Comparison of ENCODE assay signal across 37 cellular contexts in genomic region chr2:173247156-173247555, GRCh38.
DNase-seq lines count a peak whose midpoint lies in the region; ATAC-seq, FAIRE-seq and TF ChIP-seq lines count a peak whose summit lies in the region.
"Had no signal": no experiment of that assay in that cellular context is flagged by ENCODE, and none has a peak within 500 bp of the region (broad histone marks: within the 10 kb centered on the region; RNA-seq: fewer than 3 reads in every experiment).

No MANE protein-coding gene starts in this region.

- H3K4me3 Mint-ChIP-seq in progenitor cell of endocrine pancreas (ENCODE audit: low read depth) = no peak overlapping the region
- H3K4me3 Mint-ChIP-seq: B cell; CD14-positive monocyte; CD4-positive, alpha-beta memory T cell; CD4-positive, alpha-beta T cell; CD4-positive, CD25-positive, alpha-beta regulatory T cell; CD8-positive, alpha-beta memory T cell; CD8-positive, alpha-beta T cell had no signal

- H4K5ac ChIP-seq in IMR-90 (ENCODE audit: low read depth, low read length) (no peak overlapping the region), H1 (ENCODE audit: insufficient read length, low read depth, low read length) (no peak overlapping the region)

- H3K9me1 ChIP-seq in IMR-90 (ENCODE audit: insufficient read depth, low read length) = no peaks in the 10 kb centered on the region
- no peaks in the 10 kb centered on the region for H3K9me1 ChIP-seq in K562 (ENCODE audit: control insufficient read depth, insufficient read depth, low read length)

- FAIRE-seq in HepG2 (lab: Jason Lieb, UNC) (no peak), K562 (lab: Jason Lieb, UNC) (no peak), H1 (lab: Jason Lieb, UNC) (no peak)
- FAIRE-seq: A204.1, A549, D721Med had no signal

- H4K8ac ChIP-seq in IMR-90 (ENCODE audit: low read depth in 2 of 2, low read length in 2 of 2) (no peak overlapping the region), H1 (ENCODE audit: extremely low read depth, insufficient read depth, low read length) (no peak overlapping the region)

- dilution Hi-C loops in IMR-90 (cut with HindIII; ENCODE audit: low sequenced_read_pairs, unreplicated experiment) = no loop called here

- H3K36me3 ChIP-seq in HepG2 (replicated peaks in 1 of 2; ENCODE audit: control insufficient read depth in 1 of 2, insufficient read depth in 2 of 2, low read length in 2 of 2) (no peaks in the 10 kb centered on the region), right lobe of liver (no peaks in the 10 kb centered on the region), IMR-90 (ENCODE audit: control insufficient read depth, insufficient read depth, low read length) (peaks cover 2% of the 10 kb centered on the region; the same call in 1 of the 2 replicates), K562 (ENCODE audit: control insufficient read depth, insufficient read depth, low read length) (peaks cover 2% of the 10 kb centered on the region; the same call in 2 of the 3 replicates), H1 (ENCODE audit: control insufficient read depth in 2 of 4, insufficient read depth in 4 of 4, low read length in 3 of 4) (no peaks in the 10 kb centered on the region), sigmoid colon (peaks cover 0 to 5% (median 0%) of the 10 kb centered on the region in 4 donors)
- H3K36me3 ChIP-seq: BE2C had no signal

- TF ChIP-seq EP300 in HepG2 (IDR thresholded peaks at IDR 0.05; ENCODE audit: low read depth in 2 of 2, low read length in 2 of 2) (no peak), HepG2 (CRISPR knock-in tag; IDR thresholded peaks at IDR 0.05; ENCODE audit: borderline replicate concordance) (no peak), K562 (IDR thresholded peaks at IDR 0.05; ENCODE audit: low read length) (no peak), H1 (IDR thresholded peaks at IDR 0.05; ENCODE audit: borderline replicate concordance in 1 of 2, low read depth in 2 of 2, low read length in 2 of 2) (no peak), sigmoid colon (IDR thresholded peaks at IDR 0.05) (no peak)

- H3K14ac ChIP-seq in IMR-90 (replicated peaks; ENCODE audit: low read depth, low read length) (no peak overlapping the region), H1 (ENCODE audit: insufficient read length) (no peak overlapping the region)

- intact Hi-C loops in HepG2 (cut with micrococcal nuclease; ENCODE audit: unreplicated experiment) = no loop called here
- intact Hi-C loops in right lobe of liver (cut with DNase I) = no loop called here
- intact Hi-C loops in IMR-90 (cut with micrococcal nuclease) = no loop called here
- intact Hi-C loops in K562 (cut with micrococcal nuclease) = no loop called here
- intact Hi-C loops in sigmoid colon (cut with DNase I) = no loop called here

- no peak overlapping the region for H2AK5ac ChIP-seq in IMR-90 (ENCODE audit: low read depth, low read length)
- H2AK5ac ChIP-seq in H1 (ENCODE audit: low read depth, low read length) = no peak overlapping the region

- H2BK20ac ChIP-seq in IMR-90 (ENCODE audit: low read depth, low read length) = no peak overlapping the region
- H2BK20ac ChIP-seq in H1 (ENCODE audit: low read length) = no peak overlapping the region

- no peak overlapping the region for H4K91ac ChIP-seq in IMR-90 (ENCODE audit: insufficient read depth, low read depth, low read length)
- no peak overlapping the region for H4K91ac ChIP-seq in H1 (replicated peaks; ENCODE audit: insufficient read length, low read length)

- CTCF ChIA-PET in HepG2 (lab: Yijun Ruan, JAX; ENCODE audit: low intra/inter-chr PET ratio, low total read pairs) = no interaction called here
- CTCF ChIA-PET in IMR-90 (lab: Yijun Ruan, JAX) = no interaction called here
- CTCF ChIA-PET in K562 (lab: Yijun Ruan, JAX; ENCODE audit: low intra/inter-chr PET ratio) = no interaction called here
- CTCF ChIA-PET in H1 (lab: Charles Lee; ENCODE audit: partially characterized antibody) = no interaction called here

- H2BK120ac ChIP-seq in IMR-90 (ENCODE audit: low read depth, low read length) (no peak overlapping the region), H1 (replicated peaks; ENCODE audit: low read depth, low read length) (no peak overlapping the region)

- ATAC-seq in HepG2 (no peak), right lobe of liver (no peak), IMR-90 (ENCODE audit: low read depth) (no peak), K562 (no peak)
- ATAC-seq: A549; CD8-positive, alpha-beta T cell had no signal

- 91% methylated on average over 2 of the region's 2 CpGs for WGBS in HepG2 (ENCODE audit: low lambda C conversion rate)
- WGBS in right lobe of liver (ENCODE audit: insufficient coverage, low coverage, low lambda C conversion rate, missing lambda C conversion rate) = 93% methylated on average over 2 of the region's 2 CpGs
- WGBS in IMR-90 (ENCODE audit: extremely low coverage in 2 of 2, insufficient read length in 1 of 2), 2 experiments = no CpG with 5 or more reads among the region's 2 CpGs
- 78% methylated on average over 2 of the region's 2 CpGs for WGBS in K562 (ENCODE audit: insufficient coverage, low coverage, missing lambda C conversion rate)
- WGBS in H1 (ENCODE audit: extremely low coverage in 1 of 2, insufficient coverage in 1 of 2, insufficient read length in 1 of 2, insufficient replicate concordance in 2 of 2, low coverage in 1 of 2, low lambda C conversion rate in 2 of 2, missing lambda C conversion rate in 1 of 2), 2 experiments = 94% methylated on average over 2 of the region's 2 CpGs; no CpG with 5 or more reads in 1 of the 2 experiments
- WGBS in sigmoid colon, 2 donors = 91 to 94% methylated on average over 2 of the region's 2 CpGs

- H3K9ac ChIP-seq in HepG2 (ENCODE audit: insufficient read depth, low read depth, low read length) = no peak overlapping the region
- no peak overlapping the region for H3K9ac ChIP-seq in IMR-90 (ENCODE audit: low read depth, low read length)
- no peak overlapping the region for H3K9ac ChIP-seq in K562 (ENCODE audit: insufficient read depth in 1 of 2, low read depth in 2 of 2, low read length in 2 of 2)
- no peak overlapping the region for H3K9ac ChIP-seq in H1 (replicated peaks in 1 of 4; ENCODE audit: extremely low read depth in 1 of 4, low read depth in 3 of 4, low read length in 3 of 4)
- H3K9ac ChIP-seq: BLaER1; BLaER1 treated with 17β-estradiol and CSF1 and Interleukin-3, amounts not matched to agents 10 nM and 100 nM had no signal

- H2BK15ac ChIP-seq in IMR-90 (ENCODE audit: low read depth, low read length) (no peak overlapping the region), H1 (ENCODE audit: low read length) (no peak overlapping the region)

- in situ Hi-C loops in HepG2 (cut with HindIII; ENCODE audit: extremely low pct_ligation_motif_present, low pct_unique_long_range_greater_than_20kb) (no loop called here), IMR-90 (cut with MboI; ENCODE audit: low sequenced_read_pairs) (no loop called here), K562 (cut with MboI) (no loop called here)

- no peak overlapping the region for H3K4ac ChIP-seq in IMR-90 (ENCODE audit: low read depth, low read length)
- H3K4ac ChIP-seq in H1 (replicated peaks; ENCODE audit: insufficient read length, low read depth, low read length) = no peak overlapping the region

- no peak overlapping the region for H2BK5ac ChIP-seq in IMR-90 (ENCODE audit: low read depth, low read length, poor library complexity, severe bottlenecking)
- no peak overlapping the region for H2BK5ac ChIP-seq in H1 (ENCODE audit: low read depth, low read length)

- H3K9me3 Mint-ChIP-seq in progenitor cell of endocrine pancreas (ENCODE audit: low read depth) = no peaks in the 10 kb centered on the region
- H3K9me3 Mint-ChIP-seq: CD14-positive monocyte; CD4-positive, alpha-beta T cell; CD4-positive, CD25-positive, alpha-beta regulatory T cell; CD8-positive, alpha-beta memory T cell; CD8-positive, alpha-beta T cell had no signal

- no peak overlapping the region for H3K27ac ChIP-seq in HepG2 (ENCODE audit: extremely low read length, insufficient read depth, low read length)
- no peak overlapping the region for H3K27ac ChIP-seq in right lobe of liver
- no peak overlapping the region for H3K27ac ChIP-seq in IMR-90 (ENCODE audit: insufficient read depth, low read length)
- no peak overlapping the region for H3K27ac ChIP-seq in K562 (ENCODE audit: extremely low read depth, low read depth, low read length)
- no peak overlapping the region for H3K27ac ChIP-seq in H1 (ENCODE audit: low read depth, low read length)
- no peak overlapping the region for H3K27ac ChIP-seq in sigmoid colon
- H3K27ac ChIP-seq: 22Rv1; A549; BLaER1; BLaER1 treated with 17β-estradiol and CSF1 and Interleukin-3, amounts not matched to agents 10 nM and 100 nM; C4-2B had no signal

- DNase-seq in HepG2 (ENCODE audit: low spot score) (no peak), right lobe of liver (no peak), IMR-90 (no peak), K562 (ENCODE audit: extremely low read depth in 1 of 4, low spot score in 3 of 4) (no peak), H1 (ENCODE audit: low read depth in 1 of 2, low spot score in 2 of 2) (no peak), sigmoid colon (no peak), NCI-H146 (lab: John Stamatoyannopoulos, UW) (no peak), progenitor cell of endocrine pancreas (ENCODE audit: low spot score, unreplicated experiment) (no peak)
- DNase-seq: 8988T; ACHN; AML-193; BE2C; C1 segment of cervical spinal cord; Caco-2; Calu3; CD4-positive, alpha-beta memory T cell; CD4-positive, alpha-beta T cell; CD4-positive, CD25-positive, alpha-beta regulatory T cell; CD8-positive, alpha-beta memory T cell; CD8-positive, alpha-beta T cell; COR-L47; DMS 273 treated with DMSO at 0.1 percent for 48 hours; DMS153; DMS53; DMS79; DMS79 treated with DMSO at 0.1 percent for 48 hours; DND-41; EL had no signal

- no peak for TF ChIP-seq RAD21 in HepG2 (CRISPR knock-in tag; IDR thresholded peaks at IDR 0.05)
- no peak for TF ChIP-seq RAD21 in IMR-90 (IDR thresholded peaks at IDR 0.05; ENCODE audit: low read length)
- TF ChIP-seq RAD21 in K562 (CRISPR knock-in tag; conservative IDR thresholded peaks at IDR 0.05 in 1 of 2, IDR thresholded peaks at IDR 0.05 in 1 of 2) = no peak
- no peak for TF ChIP-seq RAD21 in H1 (IDR thresholded peaks at IDR 0.05 in 1 of 2, conservative IDR thresholded peaks at IDR 0.05 in 1 of 2; ENCODE audit: low read depth in 2 of 2, low read length in 2 of 2)

- no peak overlapping the region for H3K4me3 ChIP-seq in HepG2 (replicated peaks in 1 of 3; ENCODE audit: insufficient read depth in 1 of 3, low read depth in 2 of 3, low read length in 3 of 3)
- H3K4me3 ChIP-seq in right lobe of liver = no peak overlapping the region
- no peak overlapping the region for H3K4me3 ChIP-seq in IMR-90 (ENCODE audit: insufficient read depth, low read depth, low read length)
- no peak overlapping the region for H3K4me3 ChIP-seq in K562
- H3K4me3 ChIP-seq in H1 (ENCODE audit: extremely low read depth in 1 of 4, insufficient read depth in 2 of 4, low read depth in 3 of 4, low read length in 4 of 4) = no peak overlapping the region
- H3K4me3 ChIP-seq in sigmoid colon = no peak overlapping the region
- H3K4me3 ChIP-seq: A549; BLaER1; BLaER1 treated with 17β-estradiol and CSF1 and Interleukin-3, amounts not matched to agents 10 nM and 100 nM had no signal

- POLR2A ChIA-PET in HepG2 (lab: Yijun Ruan, JAX) (no interaction called here), IMR-90 (lab: Charles Lee; ENCODE audit: unreplicated experiment) (no interaction called here), K562 (lab: Yijun Ruan, JAX) (no interaction called here), H1 (lab: Charles Lee; ENCODE audit: partially characterized antibody) (no interaction called here)

- H3K56ac ChIP-seq in IMR-90 (ENCODE audit: extremely low read depth, insufficient read depth, low read length) = no peak overlapping the region
- no peak overlapping the region for H3K56ac ChIP-seq in H1 (replicated peaks; ENCODE audit: insufficient read length, low read depth, low read length)

- H3K36me3 Mint-ChIP-seq in progenitor cell of endocrine pancreas (ENCODE audit: insufficient read depth) = peaks cover 3% of the 10 kb centered on the region
- H3K36me3 Mint-ChIP-seq: CD4-positive, alpha-beta memory T cell; CD4-positive, CD25-positive, alpha-beta regulatory T cell; CD8-positive, alpha-beta memory T cell; CD8-positive, alpha-beta T cell had no signal

- H2BK12ac ChIP-seq in H1 (ENCODE audit: low read depth, low read length) = no peak overlapping the region

- H3K23ac ChIP-seq in IMR-90 (ENCODE audit: low read depth, low read length) = no peak overlapping the region
- no peak overlapping the region for H3K23ac ChIP-seq in H1 (ENCODE audit: insufficient read length)

- TF ChIP-seq POLR2A in HepG2 (IDR thresholded peaks at IDR 0.05; ENCODE audit: insufficient read depth in 1 of 2, low read depth in 2 of 2, low read length in 2 of 2) (no peak), right lobe of liver (IDR thresholded peaks at IDR 0.05) (no peak), IMR-90 (IDR thresholded peaks at IDR 0.05; ENCODE audit: low read depth, low read length) (no peak), K562 (conservative IDR thresholded peaks at IDR 0.05) (no peak), H1 (IDR thresholded peaks at IDR 0.05; ENCODE audit: control extremely low read depth in 1 of 2, low read depth in 2 of 2, low read length in 2 of 2) (no peak), sigmoid colon (IDR thresholded peaks at IDR 0.05) (no peak)

- H3K9me3 ChIP-seq in HepG2 (ENCODE audit: low read length) (no peaks in the 10 kb centered on the region), right lobe of liver (no peaks in the 10 kb centered on the region), IMR-90 (ENCODE audit: control insufficient read depth, insufficient read depth, low read length) (no peaks in the 10 kb centered on the region), K562 (replicated peaks; ENCODE audit: control insufficient read depth, insufficient read depth, low read depth, low read length) (no peaks in the 10 kb centered on the region), H1 (ENCODE audit: insufficient read depth in 2 of 2, low read depth in 1 of 2, low read length in 1 of 2) (no peaks in the 10 kb centered on the region), sigmoid colon (no peaks in the 10 kb centered on the region)
- H3K9me3 ChIP-seq: A549; BE2C; BLaER1; BLaER1 treated with 17β-estradiol and CSF1 and Interleukin-3, amounts not matched to agents 10 nM and 100 nM; Caco-2 had no signal

- H3K79me2 ChIP-seq in HepG2 (ENCODE audit: insufficient read depth, low read length) (no peaks in the 10 kb centered on the region), K562 (ENCODE audit: control insufficient read depth, insufficient read depth, low read length) (no peaks in the 10 kb centered on the region), H1 (ENCODE audit: control insufficient read depth in 1 of 2, insufficient read depth in 2 of 2, low read length in 2 of 2) (no peaks in the 10 kb centered on the region)

- TF ChIP-seq CTCF in HepG2 (CRISPR knock-in tag; IDR thresholded peaks at IDR 0.05) = no peak
- TF ChIP-seq CTCF in right lobe of liver (IDR thresholded peaks at IDR 0.05) = no peak
- TF ChIP-seq CTCF in IMR-90 (conservative IDR thresholded peaks at IDR 0.05; ENCODE audit: low read depth, low read length) = no peak
- no peak for TF ChIP-seq CTCF in K562 (IDR thresholded peaks at IDR 0.05 in 2 of 3, conservative IDR thresholded peaks at IDR 0.05 in 1 of 3; ENCODE audit: insufficient read depth in 2 of 3, low read depth in 1 of 3, low read length in 3 of 3)
- no peak for TF ChIP-seq CTCF in H1 (IDR thresholded peaks at IDR 0.05; ENCODE audit: control extremely low read depth in 1 of 3, insufficient read depth in 1 of 3, low read depth in 1 of 3, low read length in 3 of 3)
- TF ChIP-seq CTCF in sigmoid colon (IDR thresholded peaks at IDR 0.05) = no peak
- TF ChIP-seq CTCF in progenitor cell of endocrine pancreas (IDR thresholded peaks at IDR 0.05; ENCODE audit: unreplicated experiment) = no peak

- no peaks in the 10 kb centered on the region for H3K23me2 ChIP-seq in H1 (ENCODE audit: low read depth, low read length)

- H3K27me3 Mint-ChIP-seq in progenitor cell of endocrine pancreas = no peaks in the 10 kb centered on the region
- H3K27me3 Mint-ChIP-seq: B cell; CD4-positive, alpha-beta T cell; CD4-positive, CD25-positive, alpha-beta regulatory T cell had no signal

- H2AK9ac ChIP-seq in IMR-90 (replicated peaks; ENCODE audit: low read depth, low read length, poor library complexity) = no peak overlapping the region

- no peaks in the 10 kb centered on the region for H3K27me3 ChIP-seq in HepG2 (ENCODE audit: control insufficient read depth in 1 of 2, insufficient read depth in 2 of 2, low read length in 2 of 2)
- no peaks in the 10 kb centered on the region for H3K27me3 ChIP-seq in right lobe of liver
- no peaks in the 10 kb centered on the region for H3K27me3 ChIP-seq in IMR-90 (ENCODE audit: control insufficient read depth, insufficient read depth, low read length)
- no peaks in the 10 kb centered on the region for H3K27me3 ChIP-seq in K562 (ENCODE audit: control insufficient read depth in 2 of 2, insufficient read depth in 2 of 2, low read length in 2 of 2)
- no peaks in the 10 kb centered on the region for H3K27me3 ChIP-seq in H1 (replicated peaks in 1 of 4; ENCODE audit: control insufficient read depth in 3 of 4, extremely low read depth in 1 of 4, insufficient read depth in 3 of 4, low read length in 3 of 4)
- H3K27me3 ChIP-seq in sigmoid colon = no peaks in the 10 kb centered on the region
- H3K27me3 ChIP-seq: BE2C; BLaER1; BLaER1 treated with 17β-estradiol and CSF1 and Interleukin-3, amounts not matched to agents 10 nM and 100 nM had no signal

- H2AFZ ChIP-seq in HepG2 (ENCODE audit: low read length) = no peak overlapping the region
- H2AFZ ChIP-seq in IMR-90 (replicated peaks; ENCODE audit: low read length, poor library complexity) = no peak overlapping the region
- no peak overlapping the region for H2AFZ ChIP-seq in K562 (ENCODE audit: low read depth, low read length)
- no peak overlapping the region for H2AFZ ChIP-seq in H1 (ENCODE audit: low read length)

- no peaks in the 10 kb centered on the region; a peak in 1 of 4 replicates for H3K79me1 ChIP-seq in IMR-90 (ENCODE audit: low read depth in 1 of 2, low read length in 2 of 2)
- no peaks in the 10 kb centered on the region for H3K79me1 ChIP-seq in H1 (ENCODE audit: low read depth, low read length)

- H3K27ac Mint-ChIP-seq in progenitor cell of endocrine pancreas = no peak overlapping the region
- H3K27ac Mint-ChIP-seq: B cell; CD14-positive monocyte; CD4-positive, alpha-beta memory T cell; CD4-positive, alpha-beta T cell; CD4-positive, CD25-positive, alpha-beta regulatory T cell; CD8-positive, alpha-beta T cell had no signal

- H3K18ac ChIP-seq in IMR-90 (ENCODE audit: low read depth, low read length) = no peak overlapping the region
- H3K18ac ChIP-seq in H1 (ENCODE audit: extremely low read depth, low read length) = no peak overlapping the region

- H3K4me1 ChIP-seq in HepG2 (ENCODE audit: insufficient read depth, low read length) (no peaks in the 10 kb centered on the region), right lobe of liver (no peaks in the 10 kb centered on the region), IMR-90 (ENCODE audit: control insufficient read depth, insufficient read depth, low read length) (no peaks in the 10 kb centered on the region; the same call in 1 of the 2 replicates), K562 (replicated peaks in 1 of 2; ENCODE audit: control insufficient read depth in 2 of 2, insufficient read depth in 2 of 2, low read length in 2 of 2) (no peaks in the 10 kb centered on the region), H1 (replicated peaks in 1 of 4; ENCODE audit: control insufficient read depth in 3 of 4, insufficient read depth in 4 of 4, low read length in 3 of 4) (peaks cover 0 to 6% (median under 1%) of the 10 kb centered on the region in 4 experiments; a peak in 3 of 7 replicates), sigmoid colon (no peaks in the 10 kb centered on the region)
- H3K4me1 ChIP-seq: A549; BE2C; BLaER1; BLaER1 treated with 17β-estradiol and CSF1 and Interleukin-3, amounts not matched to agents 10 nM and 100 nM; Caco-2 had no signal

- no peak overlapping the region for H3K4me2 ChIP-seq in HepG2 (ENCODE audit: low read depth, low read length)
- no peak overlapping the region for H3K4me2 ChIP-seq in IMR-90 (ENCODE audit: low read depth, low read length)
- H3K4me2 ChIP-seq in K562 (ENCODE audit: insufficient read depth, low read length) = no peak overlapping the region
- H3K4me2 ChIP-seq in H1 (ENCODE audit: insufficient read depth in 1 of 2, low read depth in 2 of 2, low read length in 2 of 2) = no peak overlapping the region
- H3K4me2 ChIP-seq: A549; BLaER1; BLaER1 treated with 17β-estradiol and CSF1 and Interleukin-3, amounts not matched to agents 10 nM and 100 nM had no signal

- no peaks in the 10 kb centered on the region for H4K20me1 ChIP-seq in HepG2 (ENCODE audit: insufficient read depth, low read length)
- no peaks in the 10 kb centered on the region for H4K20me1 ChIP-seq in IMR-90 (ENCODE audit: insufficient read depth, low read length)
- no peaks in the 10 kb centered on the region for H4K20me1 ChIP-seq in K562 (replicated peaks; ENCODE audit: control insufficient read depth, insufficient read depth, low read length)
- H4K20me1 ChIP-seq in H1 (replicated peaks in 1 of 2; ENCODE audit: control insufficient read depth in 1 of 2, insufficient read depth in 2 of 2, low read length in 2 of 2) = no peaks in the 10 kb centered on the region
- H4K20me1 ChIP-seq: BLaER1; BLaER1 treated with 17β-estradiol and CSF1 and Interleukin-3, amounts not matched to agents 10 nM and 100 nM had no signal

- no TSS peak for BruUV-seq in HepG2 (replicated peaks; lab: Mats Ljungman, UMichigan)
- no TSS peak for BruUV-seq in IMR-90 (replicated peaks; lab: Mats Ljungman, UMichigan)
- BruUV-seq in K562 (replicated peaks; lab: Mats Ljungman, UMichigan) = no TSS peak

- H3K4me1 Mint-ChIP-seq in progenitor cell of endocrine pancreas (ENCODE audit: low read depth) = peaks cover 6% of the 10 kb centered on the region
- H3K4me1 Mint-ChIP-seq: B cell; CD14-positive monocyte; CD4-positive, alpha-beta memory T cell; CD4-positive, CD25-positive, alpha-beta regulatory T cell; CD8-positive, alpha-beta memory T cell had no signal

Comparison
In these comparisons a context has a peak if more than half of its experiments do, and no peak if none do; other contexts are left out.
1. Of the 241 proteins assayed by ChIP-seq in both HepG2 and K562: peak only in HepG2: none; only in K562: CEBPG; in both: CEBPB; in neither: 239.